In genomic region chr15:80264031-80264430, GRCh38 we compare ENCODE assay signal across 1 cellular context.
TF ChIP-seq lines count a peak whose summit lies in the region.

No MANE protein-coding gene starts in this region.

TF ChIP-seq in SK-N-SH, 30 proteins besides CTCF, POLR2A, EP300 and RAD21 (continued from another document):
- TF ChIP-seq, protein P1, sequence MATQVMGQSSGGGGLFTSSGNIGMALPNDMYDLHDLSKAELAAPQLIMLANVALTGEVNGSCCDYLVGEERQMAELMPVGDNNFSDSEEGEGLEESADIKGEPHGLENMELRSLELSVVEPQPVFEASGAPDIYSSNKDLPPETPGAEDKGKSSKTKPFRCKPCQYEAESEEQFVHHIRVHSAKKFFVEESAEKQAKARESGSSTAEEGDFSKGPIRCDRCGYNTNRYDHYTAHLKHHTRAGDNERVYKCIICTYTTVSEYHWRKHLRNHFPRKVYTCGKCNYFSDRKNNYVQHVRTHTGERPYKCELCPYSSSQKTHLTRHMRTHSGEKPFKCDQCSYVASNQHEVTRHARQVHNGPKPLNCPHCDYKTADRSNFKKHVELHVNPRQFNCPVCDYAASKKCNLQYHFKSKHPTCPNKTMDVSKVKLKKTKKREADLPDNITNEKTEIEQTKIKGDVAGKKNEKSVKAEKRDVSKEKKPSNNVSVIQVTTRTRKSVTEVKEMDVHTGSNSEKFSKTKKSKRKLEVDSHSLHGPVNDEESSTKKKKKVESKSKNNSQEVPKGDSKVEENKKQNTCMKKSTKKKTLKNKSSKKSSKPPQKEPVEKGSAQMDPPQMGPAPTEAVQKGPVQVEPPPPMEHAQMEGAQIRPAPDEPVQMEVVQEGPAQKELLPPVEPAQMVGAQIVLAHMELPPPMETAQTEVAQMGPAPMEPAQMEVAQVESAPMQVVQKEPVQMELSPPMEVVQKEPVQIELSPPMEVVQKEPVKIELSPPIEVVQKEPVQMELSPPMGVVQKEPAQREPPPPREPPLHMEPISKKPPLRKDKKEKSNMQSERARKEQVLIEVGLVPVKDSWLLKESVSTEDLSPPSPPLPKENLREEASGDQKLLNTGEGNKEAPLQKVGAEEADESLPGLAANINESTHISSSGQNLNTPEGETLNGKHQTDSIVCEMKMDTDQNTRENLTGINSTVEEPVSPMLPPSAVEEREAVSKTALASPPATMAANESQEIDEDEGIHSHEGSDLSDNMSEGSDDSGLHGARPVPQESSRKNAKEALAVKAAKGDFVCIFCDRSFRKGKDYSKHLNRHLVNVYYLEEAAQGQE (IDR thresholded peaks at IDR 0.05; ENCODE audit: low read depth, low read length) = peak; percentile 90
